25 cellular contexts compared by ENCODE assay signal in genomic region chr11:118092907-118093571, GRCh38. TPM values are rescaled to one million over a fixed set of nuclear protein-coding genes. Genes with fewer than 3 reads are reported as not detected.
"Had no signal": no experiment of that assay in that cellular context is flagged by ENCODE, and none has a peak within 500 bp of the region (broad histone marks: within the 10 kb centered on the region; RNA-seq: fewer than 3 reads in every experiment).

No MANE protein-coding gene starts in this region.

- H3K36me3 Mint-ChIP-seq: naive B cell; neural progenitor cell; stimulated activated effector memory CD8-positive, alpha-beta T cell treated with anti-CD3 and anti-CD28 coated beads, Interleukin-12 subunit alpha, Interleukin-12 subunit beta, amount 100 ng/mL, for 72 hours had no signal

- H3K4me1 Mint-ChIP-seq: stimulated activated effector memory CD8-positive, alpha-beta T cell treated with anti-CD3 and anti-CD28 coated beads, Interleukin-12 subunit alpha, Interleukin-12 subunit beta, amount 100 ng/mL, for 72 hours had no signal

- H3K27me3 ChIP-seq: ascending aorta, neural progenitor cell, ovary, testis, upper lobe of right lung had no signal

- H3K27ac ChIP-seq: ascending aorta, neural progenitor cell, ovary, psoas muscle, testis, upper lobe of right lung had no signal

- ATAC-seq: activated T-cell treated with anti-CD3 and anti-CD28 coated beads, Interleukin-2, amount 50 U/mL, for 72 hours; mucosa of descending colon; psoas muscle; right cardiac atrium; stimulated activated effector memory CD8-positive, alpha-beta T cell treated with anti-CD3 and anti-CD28 coated beads, Interleukin-12 subunit alpha, Interleukin-12 subunit beta, amount 100 ng/mL, for 72 hours; upper lobe of right lung had no signal

- H3K4me3 Mint-ChIP-seq: activated T-cell treated with anti-CD3 and anti-CD28 coated beads, Interleukin-2, amount 50 U/mL, for 72 hours; naive B cell; stimulated activated effector memory CD8-positive, alpha-beta T cell treated with anti-CD3 and anti-CD28 coated beads, Interleukin-12 subunit alpha, Interleukin-12 subunit beta, amount 100 ng/mL, for 72 hours; T-helper 2 cell treated with Interferon-gamma antibody and Interleukin-4, amounts not matched to agents 5 μg/mL and 100 μg/mL, for 36 hours had no signal

- H3K4me1 ChIP-seq: ascending aorta, psoas muscle, testis, upper lobe of right lung had no signal

- H3K9me3 ChIP-seq: ascending aorta, mucosa of descending colon, ovary, psoas muscle, SK-N-SH, testis, upper lobe of right lung had no signal

- DNase-seq: activated CD4-positive, CD25-positive, alpha-beta regulatory T cell treated with anti-CD3 and anti-CD28 coated beads, Interleukin-2, amount 50 U/mL, for 72 hours; activated effector memory CD4-positive, alpha-beta T cell treated with anti-CD3 and anti-CD28 coated beads, Interleukin-2, amount 50 U/mL, for 16 hours; activated naive CD4-positive, alpha-beta T cell treated with anti-CD3 and anti-CD28 coated beads, Interleukin-2, amount 50 U/mL, for 16 hours; activated T-cell treated with anti-CD3 and anti-CD28 coated beads, Interleukin-2, amount 50 U/mL, for 72 hours; cerebellar nuclear complex; cortex of kidney; effector CD4-positive, alpha-beta T cell; foreskin fibroblast; glutamatergic neuron; hippocampal formation; mucosa of descending colon; naive B cell; ovary; right cardiac atrium; SK-N-SH; stimulated activated CD4-positive, alpha-beta T cell treated with anti-CD3 and anti-CD28 coated beads, Interleukin-4, amount 100 ng/mL, for 1 hour; testis; upper lobe of right lung had no signal

- H3K36me3 ChIP-seq: ascending aorta, neural progenitor cell, ovary, upper lobe of right lung had no signal

- H3K27ac Mint-ChIP-seq: activated T-cell treated with anti-CD3 and anti-CD28 coated beads, Interleukin-2, amount 50 U/mL, for 72 hours; neural progenitor cell; stimulated activated effector memory CD8-positive, alpha-beta T cell treated with anti-CD3 and anti-CD28 coated beads, Interleukin-12 subunit alpha, Interleukin-12 subunit beta, amount 100 ng/mL, for 72 hours; T-helper 2 cell treated with Interferon-gamma antibody and Interleukin-4, amounts not matched to agents 5 μg/mL and 100 μg/mL, for 36 hours had no signal

- H3K4me3 ChIP-seq: ascending aorta, mucosa of descending colon, neural progenitor cell, ovary, psoas muscle, testis, upper lobe of right lung had no signal

RNA-seq across cellular contexts. Expression of gene SMIM35, which starts 6.3 kb away (rescaled TPM):
- total RNA-seq: ascending aorta, mucosa of descending colon, ovary, right cardiac atrium, skeletal muscle tissue, upper lobe of right lung had no signal
- polyA plus RNA-seq: psoas muscle, right cardiac atrium, SK-N-SH had no signal

RNA-seq across cellular contexts. Expression of gene TMPRSS4, which starts 16.2 kb away (rescaled TPM):
- total RNA-seq: activated CD8-positive, alpha-beta memory T cell treated with anti-CD3 and anti-CD28 coated beads for 36 hours; ascending aorta; right cardiac atrium; skeletal muscle tissue had no signal
- polyA plus RNA-seq: ovary, right cardiac atrium, SK-N-SH had no signal
